28 cellular contexts compared by ENCODE assay signal in genomic region chr4:104262678-104263077, GRCh38.
"Had no signal": no experiment of that assay in that cellular context is flagged by ENCODE, and none has a peak within 500 bp of the region (broad histone marks: within the 10 kb centered on the region; RNA-seq: fewer than 3 reads in every experiment).

No MANE protein-coding gene starts in this region.

- H3K27me3 ChIP-seq: body of pancreas, brain microvascular endothelial cell, breast epithelium had no signal

- H3K4me3 ChIP-seq: body of pancreas, breast epithelium had no signal

- DNase-seq: activated B cell treated with CpG ODN at 0.5 μM for 24 hours; activated CD4-positive, alpha-beta memory T cell treated with anti-CD3 and anti-CD28 coated beads for 36 hours; activated CD4-positive, alpha-beta T cell treated with anti-CD3 and anti-CD28 coated beads for 4 hours; activated CD4-positive, alpha-beta T cell treated with anti-CD3 and anti-CD28 coated beads, Interleukin-2, amount 10 ng/mL, durations not matched to agents 24 days and 14 days; activated CD4-positive, alpha-beta T cell treated with anti-CD3 and anti-CD28 coated beads, Interleukin-2, amount 50 U/mL, for 1 hour; activated CD4-positive, alpha-beta T cell treated with anti-CD3 and anti-CD28 coated beads, Interleukin-2, amount 50 U/mL, for 4 hours; activated CD4-positive, CD25-positive, alpha-beta regulatory T cell treated with anti-CD3 and anti-CD28 coated beads, Interleukin-2, amount 50 U/mL, for 72 hours; activated CD8-positive, alpha-beta memory T cell treated with anti-CD3 and anti-CD28 coated beads, Interleukin-2, amount 50 U/mL, for 4 hours; activated CD8-positive, alpha-beta T cell treated with anti-CD3 and anti-CD28 coated beads for 36 hours; activated effector memory CD4-positive, alpha-beta T cell treated with Interleukin-2 at 50 U/mL for 16 hours; activated gamma-delta T cell; activated naive CD4-positive, alpha-beta T cell treated with anti-CD3 and anti-CD28 coated beads, Interleukin-2, amount 10 ng/mL, durations not matched to agents 7 days and 5 days; activated naive CD4-positive, alpha-beta T cell treated with Interleukin-2 at 50 U/mL for 16 hours; activated naive CD8-positive, alpha-beta T cell treated with anti-CD3 and anti-CD28 coated beads, Interleukin-2, amount 10 ng/mL, durations not matched to agents 7 days and 5 days; activated naive CD8-positive, alpha-beta T cell treated with anti-CD3 and anti-CD28 coated beads, Interleukin-2, amount 50 U/mL, for 24 hours; activated T-cell treated with anti-CD3 and anti-CD28 coated beads, Interleukin-2, amount 50 U/mL, for 24 hours; activated T-cell treated with anti-CD3 and anti-CD28 coated beads, Interleukin-2, amount 50 U/mL, for 48 hours; amygdala; anterior cingulate cortex; body of pancreas; brain microvascular endothelial cell; cerebellar nuclear complex; SW 1271; T-helper 1 cell; T-helper 2 cell; T-helper 9 cell had no signal

- H3K27ac ChIP-seq: body of pancreas, brain microvascular endothelial cell, breast epithelium, VCaP had no signal

- ATAC-seq: activated CD8-positive, alpha-beta T cell treated with anti-CD3 and anti-CD28 coated beads for 36 hours; activated naive CD8-positive, alpha-beta T cell treated with anti-CD3 and anti-CD28 coated beads, Interleukin-2, amount 50 U/mL, for 24 hours; body of pancreas had no signal
